ENCODE assay signal across 9 cellular contexts in the genomic region with DNA sequence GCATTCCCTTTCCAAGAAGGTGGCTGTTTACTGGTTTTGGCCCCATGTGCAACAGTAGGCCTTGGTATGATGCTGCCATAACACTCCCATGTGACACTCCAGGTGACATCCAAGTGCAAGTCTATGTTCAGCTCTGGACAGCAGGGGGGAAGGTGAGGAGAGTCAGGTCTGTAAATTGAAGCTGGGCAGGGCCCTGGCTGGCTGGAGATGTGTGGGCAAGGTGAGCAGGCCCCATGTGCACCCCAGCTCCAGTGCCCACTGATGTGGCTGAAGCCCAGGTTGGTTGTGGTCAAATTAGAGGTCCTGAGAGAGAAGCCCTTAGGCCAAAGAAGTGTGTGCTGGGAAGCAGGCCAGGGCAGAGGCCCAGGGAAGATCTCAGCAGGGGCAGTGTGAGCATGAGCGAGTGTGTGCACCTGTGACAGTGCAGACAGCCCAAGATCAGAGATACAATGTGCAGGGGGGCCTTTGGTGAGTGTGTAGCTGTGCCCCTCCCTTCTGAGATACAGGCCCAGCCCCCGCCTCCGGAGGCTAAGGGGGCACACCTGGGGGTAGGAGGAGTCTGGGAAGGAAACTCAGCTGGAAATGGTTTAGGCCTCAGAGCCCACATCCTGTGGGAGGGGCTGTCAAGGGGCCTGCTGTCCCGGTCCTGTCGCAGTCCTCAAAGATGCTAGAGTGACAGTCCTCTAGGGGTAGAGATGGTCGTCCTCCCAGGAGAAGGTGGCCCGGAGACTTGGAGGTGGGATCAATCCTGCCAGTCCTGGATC. TPM values are rescaled to one million over a fixed set of nuclear protein-coding genes. Genes with fewer than 3 reads are reported as not detected.
DNase-seq lines count a peak whose midpoint lies in the region; ATAC-seq, FAIRE-seq and TF ChIP-seq lines count a peak whose summit lies in the region.
"Had no signal": no experiment of that assay in that cellular context is flagged by ENCODE, and none has a peak within 500 bp of the region (broad histone marks: within the 10 kb centered on the region; RNA-seq: fewer than 3 reads in every experiment).

No MANE protein-coding gene starts in this region.

- no peaks in the 10 kb centered on the region; the same call in 2 of the 3 replicates for H3K9me3 ChIP-seq in A549

- peaks cover 52% of the 10 kb centered on the region for H3K36me3 ChIP-seq in brain microvascular endothelial cell (replicated peaks)

- intact Hi-C loops in left colon (cut with DNase I, micrococcal nuclease): no loop called here

- TF ChIP-seq POLR2A in A549 (IDR thresholded peaks at IDR 0.05; ENCODE audit: low read length): no peak

- no peaks in the 10 kb centered on the region for H3K4me1 ChIP-seq in A549

- TF ChIP-seq CTCF in A549 (IDR thresholded peaks at IDR 0.05) (no peak), brain microvascular endothelial cell (IDR thresholded peaks at IDR 0.05; ENCODE audit: low read depth, low read length, missing control alignments) (no peak)

- CTCF ChIA-PET in A549 (lab: Yijun Ruan, JAX): interaction anchor here (0.6 to 13.0 kb wide), 10 partner anchors 15 to 122 kb away, joined by 3 to 136 read pairs (median 3); a partner anchor contains a TSS

- H3K4me3 ChIP-seq in A549 (no peak overlapping the region), brain microvascular endothelial cell (ENCODE audit: low read depth, low read length) (no peak overlapping the region)

- FAIRE-seq in A549 (lab: Jason Lieb, UNC): no peak

- no peak for TF ChIP-seq RAD21 in A549 (conservative IDR thresholded peaks at IDR 0.05 in 1 of 2, IDR thresholded peaks at IDR 0.05 in 1 of 2)

- TF ChIP-seq EP300 in A549 (IDR thresholded peaks at IDR 0.05): no peak

- DNase-seq in A549 (ENCODE audit: low read depth in 1 of 2, low spot score in 1 of 2): no peak
- peak; percentile 71 for DNase-seq in KG1 (lab: John Stamatoyannopoulos, UW)
- peak; percentile 41 for DNase-seq in activated T-cell treated with anti-CD3 and anti-CD28 coated beads for 48 hours (ENCODE audit: low read depth)
- peak; percentile 54 to 60 for DNase-seq in left colon
- no peak for DNase-seq in H4 (ENCODE audit: low spot score)
- no peak for DNase-seq in NCI-H2196 (lab: John Stamatoyannopoulos, UW; ENCODE audit: unreplicated experiment)
- DNase-seq in brain microvascular endothelial cell: no peak

- WGBS in A549 (ENCODE audit: missing lambda C conversion rate): 90% methylated on average over 7 of the region's 7 CpGs

- no peak; a peak in 1 of 6 replicates for ATAC-seq in A549
- peak; percentile 53 for ATAC-seq in GM19397 (IDR thresholded peaks at IDR 0.05; ENCODE audit: unreplicated experiment)
- ATAC-seq in left colon: peak; percentile 22

- no peaks in the 10 kb centered on the region for H3K27me3 ChIP-seq in brain microvascular endothelial cell (replicated peaks)

- H3K4me2 ChIP-seq in A549: no peak overlapping the region

- POLR2A ChIA-PET in A549 (lab: Yijun Ruan, JAX): no interaction called here

- in situ Hi-C loops in brain microvascular endothelial cell (cut with HindIII; ENCODE audit: low pct_ligation_motif_present, low sequenced_read_pairs): no loop called here

- no peak overlapping the region for H3K27ac ChIP-seq in A549
- H3K27ac ChIP-seq in brain microvascular endothelial cell: no peak overlapping the region
- H3K27ac ChIP-seq: parathyroid adenoma had no signal

TF ChIP-seq in A549, 52 proteins besides CTCF, POLR2A, EP300 and RAD21:
- TF ChIP-seq, protein P1, sequence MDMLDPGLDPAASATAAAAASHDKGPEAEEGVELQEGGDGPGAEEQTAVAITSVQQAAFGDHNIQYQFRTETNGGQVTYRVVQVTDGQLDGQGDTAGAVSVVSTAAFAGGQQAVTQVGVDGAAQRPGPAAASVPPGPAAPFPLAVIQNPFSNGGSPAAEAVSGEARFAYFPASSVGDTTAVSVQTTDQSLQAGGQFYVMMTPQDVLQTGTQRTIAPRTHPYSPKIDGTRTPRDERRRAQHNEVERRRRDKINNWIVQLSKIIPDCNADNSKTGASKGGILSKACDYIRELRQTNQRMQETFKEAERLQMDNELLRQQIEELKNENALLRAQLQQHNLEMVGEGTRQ (IDR thresholded peaks at IDR 0.05): 0 out of 2 replicates have a peak, but pooled peaks have one; percentile 15
- TF ChIP-seq HDAC2 (IDR thresholded peaks at IDR 0.05): no peak

RNA-seq across cellular contexts. Expression of a gene that starts 18.6 kb away (rescaled TPM):
- 30.8 and 37.9 TPM in 2 replicates for polyA plus RNA-seq in A549 (2011; rRNA removed)
- polyA plus RNA-seq in A549 (2012; cell fraction: cytosol; rRNA removed): 72.8 and 91.8 TPM in 2 replicates
- 65.3 and 65.8 TPM in 2 replicates for polyA plus RNA-seq in A549 (2012; cell fraction: nucleus; rRNA removed)
- 39.7 to 54.1 TPM (median 43.2 TPM) in 3 replicates for polyA plus RNA-seq in A549 (2017; fragmentation: RNase III; extraction: RNeasy Plus Mini Kit Qiagen cat#74134 plus additional on column Dnase treatment)
- polyA minus RNA-seq in A549 (2011; rRNA and poly(A)+ RNA removed): 29.4 and 37.6 TPM in 2 replicates
- total RNA-seq in left colon: 10 to 100 TPM; 20.5 to 42.2 TPM
- total RNA-seq in H4 (2014; rRNA removed; shearing (Covaris generic)): 10.4 and 14.8 TPM in 2 replicates

RNA-seq across cellular contexts. Expression of a gene that starts 21.3 kb away (rescaled TPM):
- polyA plus RNA-seq in A549 (2011; rRNA removed) (7.1 and 8.7 TPM in 2 replicates), A549 (2017; fragmentation: RNase III; extraction: RNeasy Plus Mini Kit Qiagen cat#74134 plus additional on column Dnase treatment) (12.2 to 12.9 TPM (median 12.6 TPM) in 3 replicates)
- polyA plus RNA-seq in A549 (2012; cell fraction: cytosol; rRNA removed): 5.9 and 8.4 TPM in 2 replicates
- 9.9 and 14.4 TPM in 2 replicates for polyA plus RNA-seq in A549 (2012; cell fraction: nucleus; rRNA removed)
- 22.7 and 24.7 TPM in 2 replicates for polyA minus RNA-seq in A549 (2011; rRNA and poly(A)+ RNA removed)
- 1 to 10 TPM; 8.1 to 8.7 TPM for total RNA-seq in left colon
- total RNA-seq in H4 (2014; rRNA removed; shearing (Covaris generic)): 4.1 and 5.5 TPM in 2 replicates

RNA-seq across cellular contexts. Expression of a gene that starts 43.5 kb away (rescaled TPM):
- 55.2 and 79.7 TPM in 2 replicates for polyA plus RNA-seq in A549 (2011; rRNA removed)
- polyA plus RNA-seq in A549 (2012; cell fraction: cytosol; rRNA removed): 82.6 and 118 TPM in 2 replicates
- 80.7 and 99.8 TPM in 2 replicates for polyA plus RNA-seq in A549 (2012; cell fraction: nucleus; rRNA removed)
- polyA plus RNA-seq in A549 (2017; fragmentation: RNase III; extraction: RNeasy Plus Mini Kit Qiagen cat#74134 plus additional on column Dnase treatment): 81.0 to 85.1 TPM (median 84.0 TPM) in 3 replicates
- polyA minus RNA-seq in A549 (2011; rRNA and poly(A)+ RNA removed): 69.2 and 87.0 TPM in 2 replicates
- total RNA-seq in left colon: 10 to 100 TPM; 40.9 to 43.3 TPM
- total RNA-seq in H4 (2014; rRNA removed; shearing (Covaris generic)): 29.8 and 30.6 TPM in 2 replicates

RNA-seq across cellular contexts. Expression of a gene that starts 56.1 kb away (rescaled TPM):
- 71.9 and 103 TPM in 2 replicates for polyA plus RNA-seq in A549 (2011; rRNA removed)
- 115 and 150 TPM in 2 replicates for polyA plus RNA-seq in A549 (2012; cell fraction: cytosol; rRNA removed)
- 307 and 352 TPM in 2 replicates for polyA plus RNA-seq in A549 (2012; cell fraction: nucleus; rRNA removed)
- 107 to 123 TPM (median 120 TPM) in 3 replicates for polyA plus RNA-seq in A549 (2017; fragmentation: RNase III; extraction: RNeasy Plus Mini Kit Qiagen cat#74134 plus additional on column Dnase treatment)
- polyA minus RNA-seq in A549 (2011; rRNA and poly(A)+ RNA removed): 113 and 120 TPM in 2 replicates
- total RNA-seq in left colon: 10 to 100 TPM; 40.8 to 50.1 TPM
- 27.1 and 31.1 TPM in 2 replicates for total RNA-seq in H4 (2014; rRNA removed; shearing (Covaris generic))

Comparison
In these comparisons a context has a peak if more than half of its experiments do, and no peak if none do; other contexts are left out.
1. ATAC-seq: peak in GM19397 (single experiment) and left colon (single experiment); none in A549 (0 of 2).
2. DNase-seq: peak in KG1 (single experiment), activated T-cell treated with anti-CD3 and anti-CD28 coated beads for 48 hours (single experiment) and left colon (2 of 2); none in A549 (0 of 2), H4 (single experiment), NCI-H2196 (single experiment) and brain microvascular endothelial cell (single experiment).